Comparison of ENCODE assay signal across 2 cellular contexts in the genomic region with DNA sequence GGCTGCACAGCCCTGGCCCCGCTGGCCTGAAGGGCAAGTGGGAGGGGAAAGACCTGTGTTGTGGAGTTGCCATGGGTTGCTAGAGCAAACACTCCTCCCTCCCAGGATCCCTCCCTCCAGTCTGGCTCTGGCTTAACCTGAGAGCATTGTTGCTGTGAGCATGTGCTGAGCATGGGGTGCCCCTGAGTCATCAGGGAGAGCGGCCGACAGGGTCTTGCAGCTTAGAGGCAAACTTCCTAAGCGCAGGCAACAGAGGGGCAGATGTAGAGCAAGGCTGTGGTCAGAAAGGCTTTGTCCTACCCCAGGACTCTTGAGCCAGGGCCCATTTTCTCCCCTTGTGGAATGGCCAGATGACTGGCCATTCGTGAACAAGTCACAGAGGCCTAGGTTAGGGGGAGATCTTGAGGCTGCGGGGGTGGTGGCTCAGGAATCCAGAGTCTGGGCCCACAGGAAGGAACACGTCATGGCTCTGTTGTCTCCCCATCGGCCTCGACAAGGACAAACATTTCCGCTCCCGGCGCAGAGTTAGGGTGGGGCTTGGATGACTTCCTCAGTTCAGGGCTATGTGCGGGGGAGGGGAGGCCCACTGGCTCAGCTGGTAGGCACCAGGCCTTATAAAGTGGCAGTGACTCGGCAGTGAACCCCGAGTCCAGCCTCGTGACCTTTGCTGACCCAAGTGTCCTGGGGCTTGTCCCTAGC.
TF ChIP-seq lines count a peak whose summit lies in the region.

No MANE protein-coding gene starts in this region.

TF ChIP-seq in HEK293, 187 proteins besides CTCF, POLR2A, EP300 and RAD21 (continued from another document):
- TF ChIP-seq, protein P1, sequence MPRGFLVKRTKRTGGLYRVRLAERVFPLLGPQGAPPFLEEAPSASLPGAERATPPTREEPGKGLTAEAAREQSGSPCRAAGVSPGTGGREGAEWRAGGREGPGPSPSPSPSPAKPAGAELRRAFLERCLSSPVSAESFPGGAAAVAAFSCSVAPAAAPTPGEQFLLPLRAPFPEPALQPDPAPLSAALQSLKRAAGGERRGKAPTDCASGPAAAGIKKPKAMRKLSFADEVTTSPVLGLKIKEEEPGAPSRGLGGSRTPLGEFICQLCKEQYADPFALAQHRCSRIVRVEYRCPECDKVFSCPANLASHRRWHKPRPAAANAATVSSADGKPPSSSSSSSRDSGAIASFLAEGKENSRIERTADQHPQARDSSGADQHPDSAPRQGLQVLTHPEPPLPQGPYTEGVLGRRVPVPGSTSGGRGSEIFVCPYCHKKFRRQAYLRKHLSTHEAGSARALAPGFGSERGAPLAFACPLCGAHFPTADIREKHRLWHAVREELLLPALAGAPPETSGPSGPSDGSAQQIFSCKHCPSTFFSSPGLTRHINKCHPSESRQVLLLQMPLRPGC (tag by site-specific recombination; IDR thresholded peaks at IDR 0.05) = no peak
- TF ChIP-seq ZBTB17 (tag by site-specific recombination; IDR thresholded peaks at IDR 0.05) = peak; percentile 84
- 0 out of 2 replicates have a peak, but pooled peaks have one; percentile 45 for TF ChIP-seq PRDM1 (tag by site-specific recombination; IDR thresholded peaks at IDR 0.05)
- TF ChIP-seq ZNF48 (tag by site-specific recombination; IDR thresholded peaks at IDR 0.05) = no peak
- TF ChIP-seq, protein P2, sequence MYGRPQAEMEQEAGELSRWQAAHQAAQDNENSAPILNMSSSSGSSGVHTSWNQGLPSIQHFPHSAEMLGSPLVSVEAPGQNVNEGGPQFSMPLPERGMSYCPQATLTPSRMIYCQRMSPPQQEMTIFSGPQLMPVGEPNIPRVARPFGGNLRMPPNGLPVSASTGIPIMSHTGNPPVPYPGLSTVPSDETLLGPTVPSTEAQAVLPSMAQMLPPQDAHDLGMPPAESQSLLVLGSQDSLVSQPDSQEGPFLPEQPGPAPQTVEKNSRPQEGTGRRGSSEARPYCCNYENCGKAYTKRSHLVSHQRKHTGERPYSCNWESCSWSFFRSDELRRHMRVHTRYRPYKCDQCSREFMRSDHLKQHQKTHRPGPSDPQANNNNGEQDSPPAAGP (tag by site-specific recombination; IDR thresholded peaks at IDR 0.05) = peak; percentile 61

TF ChIP-seq in HepG2, 621 proteins besides CTCF, POLR2A, EP300 and RAD21 (continued from another document and continues in another):
- TF ChIP-seq, protein P3, sequence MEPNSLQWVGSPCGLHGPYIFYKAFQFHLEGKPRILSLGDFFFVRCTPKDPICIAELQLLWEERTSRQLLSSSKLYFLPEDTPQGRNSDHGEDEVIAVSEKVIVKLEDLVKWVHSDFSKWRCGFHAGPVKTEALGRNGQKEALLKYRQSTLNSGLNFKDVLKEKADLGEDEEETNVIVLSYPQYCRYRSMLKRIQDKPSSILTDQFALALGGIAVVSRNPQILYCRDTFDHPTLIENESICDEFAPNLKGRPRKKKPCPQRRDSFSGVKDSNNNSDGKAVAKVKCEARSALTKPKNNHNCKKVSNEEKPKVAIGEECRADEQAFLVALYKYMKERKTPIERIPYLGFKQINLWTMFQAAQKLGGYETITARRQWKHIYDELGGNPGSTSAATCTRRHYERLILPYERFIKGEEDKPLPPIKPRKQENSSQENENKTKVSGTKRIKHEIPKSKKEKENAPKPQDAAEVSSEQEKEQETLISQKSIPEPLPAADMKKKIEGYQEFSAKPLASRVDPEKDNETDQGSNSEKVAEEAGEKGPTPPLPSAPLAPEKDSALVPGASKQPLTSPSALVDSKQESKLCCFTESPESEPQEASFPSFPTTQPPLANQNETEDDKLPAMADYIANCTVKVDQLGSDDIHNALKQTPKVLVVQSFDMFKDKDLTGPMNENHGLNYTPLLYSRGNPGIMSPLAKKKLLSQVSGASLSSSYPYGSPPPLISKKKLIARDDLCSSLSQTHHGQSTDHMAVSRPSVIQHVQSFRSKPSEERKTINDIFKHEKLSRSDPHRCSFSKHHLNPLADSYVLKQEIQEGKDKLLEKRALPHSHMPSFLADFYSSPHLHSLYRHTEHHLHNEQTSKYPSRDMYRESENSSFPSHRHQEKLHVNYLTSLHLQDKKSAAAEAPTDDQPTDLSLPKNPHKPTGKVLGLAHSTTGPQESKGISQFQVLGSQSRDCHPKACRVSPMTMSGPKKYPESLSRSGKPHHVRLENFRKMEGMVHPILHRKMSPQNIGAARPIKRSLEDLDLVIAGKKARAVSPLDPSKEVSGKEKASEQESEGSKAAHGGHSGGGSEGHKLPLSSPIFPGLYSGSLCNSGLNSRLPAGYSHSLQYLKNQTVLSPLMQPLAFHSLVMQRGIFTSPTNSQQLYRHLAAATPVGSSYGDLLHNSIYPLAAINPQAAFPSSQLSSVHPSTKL (CRISPR knock-in tag; IDR thresholded peaks at IDR 0.05) = peak; percentile 24; the same call in 1 of the 2 replicates
- TF ChIP-seq, protein P4, sequence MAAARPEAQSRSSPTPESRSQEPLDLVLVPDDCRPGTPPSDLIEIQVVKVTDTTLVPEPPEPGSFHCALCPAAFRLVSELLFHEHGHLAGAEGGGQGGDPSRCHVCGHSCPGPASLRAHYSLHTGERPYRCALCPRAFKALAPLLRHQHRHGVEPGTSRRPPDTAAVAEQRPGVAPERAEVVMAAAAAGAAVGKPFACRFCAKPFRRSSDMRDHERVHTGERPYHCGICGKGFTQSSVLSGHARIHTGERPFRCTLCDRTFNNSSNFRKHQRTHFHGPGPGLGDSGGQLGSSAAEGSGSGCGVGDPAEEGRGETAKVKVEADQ (CRISPR knock-in tag; IDR thresholded peaks at IDR 0.05; ENCODE audit: borderline replicate concordance) = no peak
- TF ChIP-seq ATAD3A (CRISPR knock-in tag; IDR thresholded peaks at IDR 0.05) (no peak), SAP130 (CRISPR knock-in tag; IDR thresholded peaks at IDR 0.05; ENCODE audit: low read depth) (peak; percentile 90), NFE2L1 (CRISPR knock-in tag; IDR thresholded peaks at IDR 0.05; ENCODE audit: borderline replicate concordance) (peak; percentile 92; the same call in 1 of the 2 replicates), ZNF678 (CRISPR knock-in tag; IDR thresholded peaks at IDR 0.05) (no peak), RARG (CRISPR knock-in tag; IDR thresholded peaks at IDR 0.05; ENCODE audit: low read depth) (no peak), MEF2D (CRISPR knock-in tag; IDR thresholded peaks at IDR 0.05) (peak; percentile 81; the same call in 1 of the 2 replicates), ZMYM2 (CRISPR knock-in tag; IDR thresholded peaks at IDR 0.05) (no peak; the same call in 1 of the 2 replicates), ZNF296 (CRISPR knock-in tag; conservative IDR thresholded peaks at IDR 0.05) (no peak), TRIM24 (CRISPR knock-in tag; IDR thresholded peaks at IDR 0.05) (no peak), RARA (CRISPR knock-in tag; IDR thresholded peaks at IDR 0.05) (peak; percentile 79; the same call in 1 of the 2 replicates), FOXP1 (IDR thresholded peaks at IDR 0.05) (peak; percentile 8; the same call in 1 of the 2 replicates), FOXP1 (CRISPR knock-in tag; IDR thresholded peaks at IDR 0.05) (peak; percentile 55), POLR2G (IDR thresholded peaks at IDR 0.05; ENCODE audit: low read depth, low read length) (peak; percentile 83), GTF2F1 (IDR thresholded peaks at IDR 0.05; ENCODE audit: low read length) (peak; percentile 15; the same call in 1 of the 2 replicates), NCOR1 (IDR thresholded peaks at IDR 0.05; ENCODE audit: borderline replicate concordance, low read length) (no peak), JDP2 (CRISPR knock-in tag; IDR thresholded peaks at IDR 0.05; ENCODE audit: borderline replicate concordance) (no peak), SMARCC2 (IDR thresholded peaks at IDR 0.05) (0 out of 2 replicates have a peak, but pooled peaks have one; percentile 7), DNMT1 (CRISPR knock-in tag; IDR thresholded peaks at IDR 0.05) (no peak), ZNF431 (CRISPR knock-in tag; IDR thresholded peaks at IDR 0.05; ENCODE audit: borderline replicate concordance, low read depth) (peak; percentile 62)
- TF ChIP-seq, protein P5, sequence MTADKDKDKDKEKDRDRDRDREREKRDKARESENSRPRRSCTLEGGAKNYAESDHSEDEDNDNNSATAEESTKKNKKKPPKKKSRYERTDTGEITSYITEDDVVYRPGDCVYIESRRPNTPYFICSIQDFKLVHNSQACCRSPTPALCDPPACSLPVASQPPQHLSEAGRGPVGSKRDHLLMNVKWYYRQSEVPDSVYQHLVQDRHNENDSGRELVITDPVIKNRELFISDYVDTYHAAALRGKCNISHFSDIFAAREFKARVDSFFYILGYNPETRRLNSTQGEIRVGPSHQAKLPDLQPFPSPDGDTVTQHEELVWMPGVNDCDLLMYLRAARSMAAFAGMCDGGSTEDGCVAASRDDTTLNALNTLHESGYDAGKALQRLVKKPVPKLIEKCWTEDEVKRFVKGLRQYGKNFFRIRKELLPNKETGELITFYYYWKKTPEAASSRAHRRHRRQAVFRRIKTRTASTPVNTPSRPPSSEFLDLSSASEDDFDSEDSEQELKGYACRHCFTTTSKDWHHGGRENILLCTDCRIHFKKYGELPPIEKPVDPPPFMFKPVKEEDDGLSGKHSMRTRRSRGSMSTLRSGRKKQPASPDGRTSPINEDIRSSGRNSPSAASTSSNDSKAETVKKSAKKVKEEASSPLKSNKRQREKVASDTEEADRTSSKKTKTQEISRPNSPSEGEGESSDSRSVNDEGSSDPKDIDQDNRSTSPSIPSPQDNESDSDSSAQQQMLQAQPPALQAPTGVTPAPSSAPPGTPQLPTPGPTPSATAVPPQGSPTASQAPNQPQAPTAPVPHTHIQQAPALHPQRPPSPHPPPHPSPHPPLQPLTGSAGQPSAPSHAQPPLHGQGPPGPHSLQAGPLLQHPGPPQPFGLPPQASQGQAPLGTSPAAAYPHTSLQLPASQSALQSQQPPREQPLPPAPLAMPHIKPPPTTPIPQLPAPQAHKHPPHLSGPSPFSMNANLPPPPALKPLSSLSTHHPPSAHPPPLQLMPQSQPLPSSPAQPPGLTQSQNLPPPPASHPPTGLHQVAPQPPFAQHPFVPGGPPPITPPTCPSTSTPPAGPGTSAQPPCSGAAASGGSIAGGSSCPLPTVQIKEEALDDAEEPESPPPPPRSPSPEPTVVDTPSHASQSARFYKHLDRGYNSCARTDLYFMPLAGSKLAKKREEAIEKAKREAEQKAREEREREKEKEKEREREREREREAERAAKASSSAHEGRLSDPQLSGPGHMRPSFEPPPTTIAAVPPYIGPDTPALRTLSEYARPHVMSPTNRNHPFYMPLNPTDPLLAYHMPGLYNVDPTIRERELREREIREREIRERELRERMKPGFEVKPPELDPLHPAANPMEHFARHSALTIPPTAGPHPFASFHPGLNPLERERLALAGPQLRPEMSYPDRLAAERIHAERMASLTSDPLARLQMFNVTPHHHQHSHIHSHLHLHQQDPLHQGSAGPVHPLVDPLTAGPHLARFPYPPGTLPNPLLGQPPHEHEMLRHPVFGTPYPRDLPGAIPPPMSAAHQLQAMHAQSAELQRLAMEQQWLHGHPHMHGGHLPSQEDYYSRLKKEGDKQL (CRISPR knock-in tag; IDR thresholded peaks at IDR 0.05; ENCODE audit: low read depth) = peak; percentile 44; the same call in 1 of the 2 replicates
- TF ChIP-seq, protein P6, sequence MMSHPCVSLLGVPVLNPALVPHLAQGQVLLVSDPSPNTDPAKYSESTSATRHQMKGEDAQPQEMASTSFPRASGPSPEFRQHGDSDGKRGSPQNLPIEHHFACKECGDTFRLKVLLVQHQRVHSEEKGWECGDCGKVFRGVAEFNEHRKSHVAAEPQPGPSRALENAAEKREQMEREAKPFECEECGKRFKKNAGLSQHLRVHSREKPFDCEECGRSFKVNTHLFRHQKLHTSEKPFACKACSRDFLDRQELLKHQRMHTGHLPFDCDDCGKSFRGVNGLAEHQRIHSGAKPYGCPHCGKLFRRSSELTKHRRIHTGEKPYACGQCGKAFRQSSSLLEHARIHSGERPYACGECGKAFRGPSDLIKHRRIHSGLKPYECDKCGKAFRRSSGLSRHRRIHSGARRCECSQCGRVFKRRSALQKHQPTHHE (CRISPR knock-in tag; IDR thresholded peaks at IDR 0.05; ENCODE audit: borderline replicate concordance) = no peak
- TF ChIP-seq, protein P7, sequence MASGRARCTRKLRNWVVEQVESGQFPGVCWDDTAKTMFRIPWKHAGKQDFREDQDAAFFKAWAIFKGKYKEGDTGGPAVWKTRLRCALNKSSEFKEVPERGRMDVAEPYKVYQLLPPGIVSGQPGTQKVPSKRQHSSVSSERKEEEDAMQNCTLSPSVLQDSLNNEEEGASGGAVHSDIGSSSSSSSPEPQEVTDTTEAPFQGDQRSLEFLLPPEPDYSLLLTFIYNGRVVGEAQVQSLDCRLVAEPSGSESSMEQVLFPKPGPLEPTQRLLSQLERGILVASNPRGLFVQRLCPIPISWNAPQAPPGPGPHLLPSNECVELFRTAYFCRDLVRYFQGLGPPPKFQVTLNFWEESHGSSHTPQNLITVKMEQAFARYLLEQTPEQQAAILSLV (CRISPR knock-in tag; IDR thresholded peaks at IDR 0.05; ENCODE audit: borderline replicate concordance) = peak; percentile 82; the same call in 1 of the 2 replicates
- TF ChIP-seq, protein P8, sequence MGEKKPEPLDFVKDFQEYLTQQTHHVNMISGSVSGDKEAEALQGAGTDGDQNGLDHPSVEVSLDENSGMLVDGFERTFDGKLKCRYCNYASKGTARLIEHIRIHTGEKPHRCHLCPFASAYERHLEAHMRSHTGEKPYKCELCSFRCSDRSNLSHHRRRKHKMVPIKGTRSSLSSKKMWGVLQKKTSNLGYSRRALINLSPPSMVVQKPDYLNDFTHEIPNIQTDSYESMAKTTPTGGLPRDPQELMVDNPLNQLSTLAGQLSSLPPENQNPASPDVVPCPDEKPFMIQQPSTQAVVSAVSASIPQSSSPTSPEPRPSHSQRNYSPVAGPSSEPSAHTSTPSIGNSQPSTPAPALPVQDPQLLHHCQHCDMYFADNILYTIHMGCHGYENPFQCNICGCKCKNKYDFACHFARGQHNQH (CRISPR knock-in tag; IDR thresholded peaks at IDR 0.05) = 0 out of 2 replicates have a peak, but pooled peaks have one; percentile 38
- TF ChIP-seq, protein P9, sequence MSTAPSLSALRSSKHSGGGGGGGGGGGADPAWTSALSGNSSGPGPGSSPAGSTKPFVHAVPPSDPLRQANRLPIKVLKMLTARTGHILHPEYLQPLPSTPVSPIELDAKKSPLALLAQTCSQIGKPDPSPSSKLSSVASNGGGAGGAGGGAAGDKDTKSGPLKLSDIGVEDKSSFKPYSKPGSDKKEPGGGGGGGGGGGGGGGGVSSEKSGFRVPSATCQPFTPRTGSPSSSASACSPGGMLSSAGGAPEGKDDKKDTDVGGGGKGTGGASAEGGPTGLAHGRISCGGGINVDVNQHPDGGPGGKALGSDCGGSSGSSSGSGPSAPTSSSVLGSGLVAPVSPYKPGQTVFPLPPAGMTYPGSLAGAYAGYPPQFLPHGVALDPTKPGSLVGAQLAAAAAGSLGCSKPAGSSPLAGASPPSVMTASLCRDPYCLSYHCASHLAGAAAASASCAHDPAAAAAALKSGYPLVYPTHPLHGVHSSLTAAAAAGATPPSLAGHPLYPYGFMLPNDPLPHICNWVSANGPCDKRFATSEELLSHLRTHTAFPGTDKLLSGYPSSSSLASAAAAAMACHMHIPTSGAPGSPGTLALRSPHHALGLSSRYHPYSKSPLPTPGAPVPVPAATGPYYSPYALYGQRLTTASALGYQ (CRISPR knock-in tag; IDR thresholded peaks at IDR 0.05) = no peak
- TF ChIP-seq, protein P10, sequence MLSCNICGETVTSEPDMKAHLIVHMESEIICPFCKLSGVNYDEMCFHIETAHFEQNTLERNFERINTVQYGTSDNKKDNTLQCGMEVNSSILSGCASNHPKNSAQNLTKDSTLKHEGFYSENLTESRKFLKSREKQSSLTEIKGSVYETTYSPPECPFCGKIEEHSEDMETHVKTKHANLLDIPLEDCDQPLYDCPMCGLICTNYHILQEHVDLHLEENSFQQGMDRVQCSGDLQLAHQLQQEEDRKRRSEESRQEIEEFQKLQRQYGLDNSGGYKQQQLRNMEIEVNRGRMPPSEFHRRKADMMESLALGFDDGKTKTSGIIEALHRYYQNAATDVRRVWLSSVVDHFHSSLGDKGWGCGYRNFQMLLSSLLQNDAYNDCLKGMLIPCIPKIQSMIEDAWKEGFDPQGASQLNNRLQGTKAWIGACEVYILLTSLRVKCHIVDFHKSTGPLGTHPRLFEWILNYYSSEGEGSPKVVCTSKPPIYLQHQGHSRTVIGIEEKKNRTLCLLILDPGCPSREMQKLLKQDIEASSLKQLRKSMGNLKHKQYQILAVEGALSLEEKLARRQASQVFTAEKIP (CRISPR knock-in tag; IDR thresholded peaks at IDR 0.05; ENCODE audit: borderline replicate concordance) = no peak
